16 cellular contexts compared by ENCODE assay signal in genomic region chr1:109969907-109970306, GRCh38. TPM values are rescaled to one million over a fixed set of nuclear protein-coding genes. Genes with fewer than 3 reads are reported as not detected.
A peak's percentile ranks its signal among the peaks of the same experiment; 100 is the strongest.
DNase-seq lines count a peak whose midpoint lies in the region; ATAC-seq, FAIRE-seq and TF ChIP-seq lines count a peak whose summit lies in the region.
"Had no signal": no experiment of that assay in that cellular context is flagged by ENCODE, and none has a peak within 500 bp of the region (broad histone marks: within the 10 kb centered on the region; RNA-seq: fewer than 3 reads in every experiment).

No MANE protein-coding gene starts in this region.

- H3K27ac Mint-ChIP-seq in CD4-positive, alpha-beta T cell = no peak overlapping the region
- H3K27ac Mint-ChIP-seq: CD4-positive, alpha-beta memory T cell had no signal

- H3K4me1 ChIP-seq in GM23248 (ENCODE audit: insufficient read depth) = peaks cover 14% of the 10 kb centered on the region
- H3K4me1 ChIP-seq in PC-3 (ENCODE audit: insufficient read depth, low read length) = peaks cover 18% of the 10 kb centered on the region
- no peaks in the 10 kb centered on the region; a peak in 1 of 5 replicates for H3K4me1 ChIP-seq in K562 (replicated peaks in 1 of 2; ENCODE audit: control insufficient read depth in 2 of 2, insufficient read depth in 2 of 2, low read length in 2 of 2)

- H3K4me2 ChIP-seq in GM23248 (ENCODE audit: unreplicated experiment) (peak overlapping the region; percentile 30), PC-3 (ENCODE audit: low read length) (peak overlapping the region; percentile 21; the same call in 1 of the 2 replicates), K562 (ENCODE audit: insufficient read depth, low read length) (no peak overlapping the region)

- no peaks in the 10 kb centered on the region for H3K9me1 ChIP-seq in K562 (ENCODE audit: control insufficient read depth, insufficient read depth, low read length)

- FAIRE-seq in K562 (lab: Jason Lieb, UNC) = no peak
- FAIRE-seq: GM19239 had no signal

- WGBS in GM23248 (ENCODE audit: low coverage in 1 of 2, low lambda C conversion rate in 2 of 2, missing lambda C conversion rate in 2 of 2), 2 experiments = 67% methylated on average over 3 of the region's 3 CpGs
- WGBS in K562 (ENCODE audit: insufficient coverage, low coverage, missing lambda C conversion rate) = 28% methylated on average over 3 of the region's 3 CpGs

- CTCF ChIA-PET in PC-3 (lab: Charles Lee) = no interaction called here
- CTCF ChIA-PET in K562 (lab: Yijun Ruan, JAX; ENCODE audit: low intra/inter-chr PET ratio) = no interaction called here
- CTCF ChIA-PET in CD4-positive, alpha-beta T cell (lab: Charles Lee) = interaction anchor here (0.5 kb wide), 1 partner anchor 197 kb away, joined by 3 read pairs; no protein-coding TSS in a partner anchor

- no peaks in the 10 kb centered on the region for H3K4me1 Mint-ChIP-seq in CD4-positive, alpha-beta T cell (ENCODE audit: low read depth)
- H3K4me1 Mint-ChIP-seq: CD4-positive, alpha-beta memory T cell had no signal

- POLR2A ChIA-PET in PC-3 (lab: Charles Lee; ENCODE audit: unreplicated experiment) = no interaction called here
- POLR2A ChIA-PET in K562 (lab: Yijun Ruan, JAX) = interaction anchor here (0.8 kb wide), 1 partner anchor 16 kb away, joined by 4 read pairs; no protein-coding TSS in a partner anchor
- POLR2A ChIA-PET in CD4-positive, alpha-beta T cell (lab: Charles Lee) = no interaction called here

- peak; percentile 48 for ATAC-seq in GM18861 (IDR thresholded peaks at IDR 0.05; ENCODE audit: unreplicated experiment)
- peak; percentile 81 for ATAC-seq in PC-3
- ATAC-seq in K562 = no peak
- no peak for ATAC-seq in CD4-positive, alpha-beta T cell (ENCODE audit: poor library complexity)

- DNase-seq in GM23248 (no peak), PC-3 (no peak), K562 (ENCODE audit: extremely low read depth in 1 of 4, low spot score in 3 of 4) (no peak), germinal center (ENCODE audit: low spot score) (no peak)
- no peak for DNase-seq in CD4-positive, alpha-beta T cell
- no peak for DNase-seq in stimulated activated naive CD4-positive, alpha-beta T cell treated with Interleukin-2 at 50 U/mL for 16 hours (lab: John Stamatoyannopoulos, UW)
- DNase-seq: CD4-positive, alpha-beta memory T cell; Kasumi-1; MM.1S; NCI-H774; NK-92 treated with Interleukin-12 subunit alpha and Interleukin-12 subunit beta, amount 100 ng/mL, for 24 hours; SHP77 treated with DMSO at 0.1 percent for 48 hours; SW 1271 had no signal

- no peaks in the 10 kb centered on the region for H3K27me3 Mint-ChIP-seq in CD4-positive, alpha-beta T cell

- H3F3A ChIP-seq in GM23248 (ENCODE audit: insufficient read depth) = peaks cover 14% of the 10 kb centered on the region
- H3F3A ChIP-seq in PC-3 (ENCODE audit: low read length, unreplicated experiment) = no peaks in the 10 kb centered on the region

- H3K36me3 ChIP-seq in GM23248 (ENCODE audit: low read depth) = no peaks in the 10 kb centered on the region
- no peaks in the 10 kb centered on the region for H3K36me3 ChIP-seq in PC-3 (ENCODE audit: low read depth, low read length)
- H3K36me3 ChIP-seq in K562 (ENCODE audit: control insufficient read depth, insufficient read depth, low read length) = no peaks in the 10 kb centered on the region

- intact Hi-C loops in PC-3 (cut with micrococcal nuclease) = loop anchor here (1.0 kb wide), 1 partner anchor 22 kb away; no protein-coding TSS in a partner anchor
- intact Hi-C loops in K562 (cut with micrococcal nuclease) = no loop called here
- intact Hi-C loops in CD4-positive, alpha-beta T cell (cut with DNase I, micrococcal nuclease) = no loop called here

- no peak overlapping the region for H3K4me3 ChIP-seq in GM23248
- no peak overlapping the region for H3K4me3 ChIP-seq in PC-3 (ENCODE audit: low read length)
- no peak overlapping the region for H3K4me3 ChIP-seq in K562
- H3K4me3 ChIP-seq: SK-N-MC had no signal

- H3K27ac ChIP-seq in GM23248 (no peak overlapping the region), PC-3 (ENCODE audit: low read length) (peak overlapping the region; percentile 14), K562 (ENCODE audit: extremely low read depth, low read depth, low read length) (no peak overlapping the region)
- no peak overlapping the region for H3K27ac ChIP-seq in CD4-positive, alpha-beta T cell (ENCODE audit: low read depth, low read length)

- no peak for TF ChIP-seq EP300 in K562 (IDR thresholded peaks at IDR 0.05; ENCODE audit: low read length)

- H3K9me3 ChIP-seq in GM23248 (ENCODE audit: low read depth) (peaks cover 3% of the 10 kb centered on the region), PC-3 (ENCODE audit: low read length) (no peaks in the 10 kb centered on the region), K562 (replicated peaks; ENCODE audit: control insufficient read depth, insufficient read depth, low read depth, low read length) (no peaks in the 10 kb centered on the region)
- H3K9me3 ChIP-seq in CD4-positive, alpha-beta T cell (ENCODE audit: control insufficient read depth, low read length) = no peaks in the 10 kb centered on the region

- BruUV-seq in PC-3 (replicated peaks; lab: Mats Ljungman, UMichigan) (no TSS peak), K562 (replicated peaks; lab: Mats Ljungman, UMichigan) (no TSS peak)

- H4K20me1 ChIP-seq in GM23248 (ENCODE audit: insufficient read depth) (no peaks in the 10 kb centered on the region), PC-3 (ENCODE audit: low read length) (no peaks in the 10 kb centered on the region), K562 (replicated peaks; ENCODE audit: control insufficient read depth, insufficient read depth, low read length) (no peaks in the 10 kb centered on the region)

- H3K79me2 ChIP-seq in GM23248 (ENCODE audit: insufficient read depth) (no peaks in the 10 kb centered on the region), PC-3 (ENCODE audit: low read length) (no peaks in the 10 kb centered on the region), K562 (ENCODE audit: control insufficient read depth, insufficient read depth, low read length) (no peaks in the 10 kb centered on the region)

- H2AFZ ChIP-seq in GM23248 (no peak overlapping the region), PC-3 (ENCODE audit: low read length) (no peak overlapping the region), K562 (ENCODE audit: low read depth, low read length) (peak overlapping the region; percentile 41; the same call in 1 of the 2 replicates)

- no peak overlapping the region for H3K4me3 Mint-ChIP-seq in CD4-positive, alpha-beta T cell
- H3K4me3 Mint-ChIP-seq: CD4-positive, alpha-beta memory T cell had no signal

- H3K27me3 ChIP-seq in GM23248 (replicated peaks; ENCODE audit: insufficient read depth) = no peaks in the 10 kb centered on the region
- H3K27me3 ChIP-seq in PC-3 (ENCODE audit: low read length) = no peaks in the 10 kb centered on the region
- no peaks in the 10 kb centered on the region for H3K27me3 ChIP-seq in K562 (ENCODE audit: control insufficient read depth in 2 of 2, insufficient read depth in 2 of 2, low read length in 2 of 2)
- no peaks in the 10 kb centered on the region for H3K27me3 ChIP-seq in CD4-positive, alpha-beta T cell (ENCODE audit: control insufficient read depth, insufficient read depth, low read length)

- H3K9me3 Mint-ChIP-seq in CD4-positive, alpha-beta T cell = peaks cover 6% of the 10 kb centered on the region

- H3K9me2 ChIP-seq in GM23248 (ENCODE audit: insufficient read depth) (no peaks in the 10 kb centered on the region), PC-3 (replicated peaks; ENCODE audit: low read length) (no peaks in the 10 kb centered on the region)

- TF ChIP-seq CTCF in PC-3 (conservative IDR thresholded peaks at IDR 0.05; ENCODE audit: low read depth, low read length) (no peak), K562 (IDR thresholded peaks at IDR 0.05 in 2 of 3, conservative IDR thresholded peaks at IDR 0.05 in 1 of 3; ENCODE audit: insufficient read depth in 2 of 3, low read depth in 1 of 3, low read length in 3 of 3) (no peak)
- no peak for TF ChIP-seq CTCF in CD4-positive, alpha-beta T cell (IDR thresholded peaks at IDR 0.05)

- in situ Hi-C loops in GM23248 (cut with MboI) = no loop called here
- in situ Hi-C loops in K562 (cut with MboI) = no loop called here

- TF ChIP-seq RAD21 in K562 (CRISPR knock-in tag; conservative IDR thresholded peaks at IDR 0.05 in 1 of 2, IDR thresholded peaks at IDR 0.05 in 1 of 2) = no peak

- no peak for TF ChIP-seq POLR2A in K562 (conservative IDR thresholded peaks at IDR 0.05)

- no peaks in the 10 kb centered on the region for H3K36me3 Mint-ChIP-seq in CD4-positive, alpha-beta T cell (ENCODE audit: low read depth)
- H3K36me3 Mint-ChIP-seq: CD4-positive, alpha-beta memory T cell had no signal

- H3K9ac ChIP-seq in GM23248 (no peak overlapping the region), PC-3 (ENCODE audit: low read length) (no peak overlapping the region), K562 (ENCODE audit: insufficient read depth in 1 of 2, low read depth in 2 of 2, low read length in 2 of 2) (no peak overlapping the region)

RNA-seq across cellular contexts. Expression of gene AHCYL1, which starts 14.7 kb away (rescaled TPM):
- 47.6 and 49.3 TPM in 2 replicates for total RNA-seq in GM23248 (2014; rRNA removed; shearing (Covaris generic))
- polyA plus RNA-seq in GM23248 (2016; fragmentation: Nextera tagmentation; extraction: Ambion mirVana) = 71.0 and 72.6 TPM in 2 replicates
- 35.8 and 40.9 TPM in 2 replicates for total RNA-seq in PC-3 (2014; rRNA removed)
- total RNA-seq in K562 (2011; cell fraction: chromatin; rRNA removed; ENCODE audit: low replicate concordance) = 86.0 and 94.1 TPM in 2 replicates
- total RNA-seq in K562 (2011; cell fraction: nucleolus; rRNA removed) = 41.9 and 46.3 TPM in 2 replicates
- total RNA-seq in K562 (2011; cell fraction: nucleoplasm; rRNA removed) = 65.2 and 107 TPM in 2 replicates
- 39.8 and 40.1 TPM in 2 replicates for total RNA-seq in K562 (2014; rRNA removed)
- total RNA-seq in K562 (2014; rRNA removed; fragmentation: Illumina TruSeq; extraction: Trizol) = 44.5 and 49.8 TPM in 2 replicates
- 40.5 and 40.9 TPM in 2 replicates for total RNA-seq in K562 (2015; rRNA removed; fragmentation: Illumina TruSeq; extraction: Trizol)
- total RNA-seq in K562 (2021) = 75.5 and 84.9 TPM in 2 replicates
- 96.4 and 118 TPM in 2 replicates for polyA plus RNA-seq in K562 (2011; rRNA removed)
- 57.9 and 73.1 TPM in 2 replicates for polyA plus RNA-seq in K562 (2011; cell fraction: cytosol; rRNA removed)
- 97.2 and 104 TPM in 2 replicates for polyA plus RNA-seq in K562 (2011; cell fraction: nucleus; rRNA removed)
- 84.4 and 103 TPM in 2 replicates for polyA plus RNA-seq in K562 (2012)
- polyA plus RNA-seq in K562 (2014; fragmentation: Illumina TruSeq; extraction: Trizol) = 75.5 and 83.7 TPM in 2 replicates
- polyA plus RNA-seq in K562 (2014; fragmentation: Nextera tagmentation; extraction: Ambion mirVana) = 10 to 100 TPM; 27.3 to 32.9 TPM
- 53.4 and 56.3 TPM in 2 replicates for polyA plus RNA-seq in K562 (2014; rRNA removed)
- polyA minus RNA-seq in K562 (2011; rRNA and poly(A)+ RNA removed) = 87.3 and 94.7 TPM in 2 replicates
- 52.4 and 62.1 TPM in 2 replicates for polyA minus RNA-seq in K562 (2011; cell fraction: cytosol; rRNA and poly(A)+ RNA removed)
- 32.6 and 50.8 TPM in 2 replicates for polyA minus RNA-seq in K562 (2011; cell fraction: nucleus; rRNA and poly(A)+ RNA removed)
- total RNA-seq in CD4-positive, alpha-beta T cell = 1 to 10 TPM; 6.9 to 8.4 TPM

RNA-seq across cellular contexts. Expression of gene CSF1, which starts 59.3 kb away (rescaled TPM):
- total RNA-seq in GM23248 (2014; rRNA removed; shearing (Covaris generic)) = 60.0 and 87.0 TPM in 2 replicates
- polyA plus RNA-seq in GM23248 (2016; fragmentation: Nextera tagmentation; extraction: Ambion mirVana) = 65.3 and 67.9 TPM in 2 replicates
- total RNA-seq in PC-3 (2014; rRNA removed) = 2.0 and 4.1 TPM in 2 replicates
- total RNA-seq in K562 (2011; cell fraction: chromatin; rRNA removed; ENCODE audit: low replicate concordance) = 11.8 and 30.8 TPM in 2 replicates
- total RNA-seq in K562 (2011; cell fraction: nucleolus; rRNA removed) = 17.2 and 24.8 TPM in 2 replicates
- total RNA-seq in K562 (2011; cell fraction: nucleoplasm; rRNA removed) = 16.3 and 18.2 TPM in 2 replicates
- 2.8 and 5.9 TPM in 2 replicates for total RNA-seq in K562 (2014; rRNA removed)
- total RNA-seq in K562 (2014; rRNA removed; fragmentation: Illumina TruSeq; extraction: Trizol) = 1.6 TPM in 2 replicates
- total RNA-seq in K562 (2015; rRNA removed; fragmentation: Illumina TruSeq; extraction: Trizol) = 2.4 and 3.4 TPM in 2 replicates
- total RNA-seq in K562 (2021) = 6.7 and 6.8 TPM in 2 replicates
- polyA plus RNA-seq in K562 (2011; rRNA removed) = 6.9 and 11.8 TPM in 2 replicates
- 4.6 and 12.6 TPM in 2 replicates for polyA plus RNA-seq in K562 (2011; cell fraction: cytosol; rRNA removed)
- polyA plus RNA-seq in K562 (2011; cell fraction: nucleus; rRNA removed) = 12.5 and 39.9 TPM in 2 replicates
- 4.7 and 8.6 TPM in 2 replicates for polyA plus RNA-seq in K562 (2012)
- polyA plus RNA-seq in K562 (2014; fragmentation: Illumina TruSeq; extraction: Trizol) = 3.8 and 4.8 TPM in 2 replicates
- polyA plus RNA-seq in K562 (2014; fragmentation: Nextera tagmentation; extraction: Ambion mirVana) = under 1 TPM; 0.18 to 0.23 TPM
- 2.7 and 4.3 TPM in 2 replicates for polyA plus RNA-seq in K562 (2014; rRNA removed)
- 3.9 and 8.8 TPM in 2 replicates for polyA minus RNA-seq in K562 (2011; rRNA and poly(A)+ RNA removed)
- polyA minus RNA-seq in K562 (2011; cell fraction: cytosol; rRNA and poly(A)+ RNA removed) = 8.5 and 11.6 TPM in 2 replicates
- 5.1 and 13.7 TPM in 2 replicates for polyA minus RNA-seq in K562 (2011; cell fraction: nucleus; rRNA and poly(A)+ RNA removed)
- total RNA-seq in CD4-positive, alpha-beta T cell = 1 to 10 TPM; 6.5 to 6.7 TPM

Comparison
In these comparisons a context has a peak if more than half of its experiments do, and no peak if none do; other contexts are left out.
1. ATAC-seq: peak in GM18861 (single experiment) and PC-3 (single experiment); none in K562 (single experiment) and CD4-positive, alpha-beta T cell (single experiment).